ENCODE assay signal across 26 cellular contexts in the genomic region with DNA sequence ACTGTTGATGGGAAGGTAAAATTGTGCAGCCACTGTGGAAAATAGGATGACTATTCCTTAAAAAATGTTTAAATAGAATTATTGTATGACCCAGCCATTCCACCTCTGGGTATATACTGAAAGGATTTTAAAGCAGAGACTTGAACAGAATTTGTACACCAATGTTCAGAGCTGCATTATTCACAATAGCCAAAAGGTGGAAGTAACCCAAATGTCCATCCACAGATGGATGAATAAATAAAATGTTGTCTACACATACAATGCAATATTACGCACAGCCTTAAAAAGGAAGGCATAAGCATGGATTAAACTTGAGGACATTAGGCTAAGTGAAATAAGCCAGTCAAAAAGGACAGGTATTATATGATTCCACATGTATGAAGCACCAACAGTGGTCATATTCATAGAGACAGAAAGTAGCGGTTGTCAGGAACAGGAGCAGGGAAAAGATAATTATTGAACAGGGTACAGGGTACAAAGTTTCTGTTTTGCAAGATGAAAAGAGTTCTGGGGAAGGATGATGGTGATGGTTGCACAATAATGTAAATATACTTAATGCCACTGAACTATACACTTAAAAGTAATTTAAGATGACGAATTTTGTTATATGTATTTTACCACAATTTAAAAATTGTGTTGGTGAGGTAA. TPM values are rescaled to one million over a fixed set of nuclear protein-coding genes. Genes with fewer than 3 reads are reported as not detected.
DNase-seq lines count a peak whose midpoint lies in the region; ATAC-seq, FAIRE-seq and TF ChIP-seq lines count a peak whose summit lies in the region.
"Had no signal": no experiment of that assay in that cellular context is flagged by ENCODE, and none has a peak within 500 bp of the region (broad histone marks: within the 10 kb centered on the region; RNA-seq: fewer than 3 reads in every experiment).

No MANE protein-coding gene starts in this region.

- CTCF ChIA-PET in A549 (lab: Yijun Ruan, JAX) (interaction anchor here (1.0 kb wide), 1 partner anchor 49 kb away, joined by 4 read pairs; no protein-coding TSS in a partner anchor), WTC11 (lab: Charles Lee) (no interaction called here)

- 0 out of 3 replicates have a peak overlapping the region, but pooled peaks have one; percentile 4 for H3K4me2 ChIP-seq in A549
- H3K4me2 ChIP-seq: BLaER1 treated with 17β-estradiol and CSF1 and Interleukin-3, amounts not matched to agents 10 nM and 100 nM; GM23338 had no signal

- H3K4me3 Mint-ChIP-seq in WTC11 = no peak overlapping the region
- H3K4me3 Mint-ChIP-seq: CD14-positive monocyte; CD4-positive, alpha-beta T cell; GM23338; H9 had no signal

- H3K4me3 ChIP-seq in A549 (no peak overlapping the region), right lobe of liver (peak overlapping the region in 1 of 3 donors; percentile 1)
- H3K4me3 ChIP-seq: BLaER1 treated with 17β-estradiol and CSF1 and Interleukin-3, amounts not matched to agents 10 nM and 100 nM; GM23338 had no signal

- H3K27ac ChIP-seq in A549 (no peak overlapping the region), right lobe of liver (peak overlapping the region in 2 of 3 donors; percentile 71 to 93)
- H3K27ac ChIP-seq: 22Rv1; BLaER1 treated with 17β-estradiol and CSF1 and Interleukin-3, amounts not matched to agents 10 nM and 100 nM had no signal

- H3K4me1 Mint-ChIP-seq in WTC11 = no peaks in the 10 kb centered on the region
- H3K4me1 Mint-ChIP-seq: CD14-positive monocyte, GM23338, H9 had no signal

- POLR2A ChIA-PET in A549 (lab: Yijun Ruan, JAX) (no interaction called here), WTC11 (lab: Charles Lee) (no interaction called here)

- 55% methylated on average over 3 of the region's 3 CpGs for WGBS in A549 (ENCODE audit: missing lambda C conversion rate)
- WGBS in right lobe of liver (ENCODE audit: insufficient coverage, low coverage, low lambda C conversion rate, missing lambda C conversion rate) = 28% methylated on average over 3 of the region's 3 CpGs

- no peaks in the 10 kb centered on the region for H3K9me3 Mint-ChIP-seq in WTC11
- H3K9me3 Mint-ChIP-seq: CD4-positive, alpha-beta T cell; GM23338; H9 had no signal

- no peak for ATAC-seq in A549
- ATAC-seq in WTC11 = no peak
- ATAC-seq in left lobe of liver = peak; percentile 14
- peak; percentile 19 to 48 (median 22) for ATAC-seq in right lobe of liver
- no peak for ATAC-seq in GM18498 (IDR thresholded peaks at IDR 0.05; ENCODE audit: unreplicated experiment)
- ATAC-seq in GM21825 (IDR thresholded peaks at IDR 0.05; ENCODE audit: unreplicated experiment) = no peak
- ATAC-seq: GM23338, HCT116 had no signal

- intact Hi-C loops in right lobe of liver (cut with DNase I) = no loop called here

- no peak for TF ChIP-seq POLR2A in A549 (IDR thresholded peaks at IDR 0.05; ENCODE audit: low read length)
- TF ChIP-seq POLR2A in right lobe of liver (IDR thresholded peaks at IDR 0.05) = no peak

- TF ChIP-seq CTCF in A549 (IDR thresholded peaks at IDR 0.05) = no peak
- TF ChIP-seq CTCF in WTC11 (IDR thresholded peaks at IDR 0.05) = no peak
- TF ChIP-seq CTCF in right lobe of liver (IDR thresholded peaks at IDR 0.05) = peak in 2 of 4 donors; percentile 16 to 25

- no peak for FAIRE-seq in A549 (lab: Jason Lieb, UNC)
- FAIRE-seq: A204.1, GM12892, GM19239 had no signal

- H3K36me3 ChIP-seq in right lobe of liver = no peaks in the 10 kb centered on the region
- H3K36me3 ChIP-seq: BE2C; BLaER1 treated with 17β-estradiol and CSF1 and Interleukin-3, amounts not matched to agents 10 nM and 100 nM had no signal

- no peaks in the 10 kb centered on the region for H3K27me3 Mint-ChIP-seq in WTC11 (ENCODE audit: low read depth)

- H3K9me3 ChIP-seq in A549 = no peaks in the 10 kb centered on the region
- H3K9me3 ChIP-seq in right lobe of liver = no peaks in the 10 kb centered on the region
- H3K9me3 ChIP-seq: BE2C; BLaER1 treated with 17β-estradiol and CSF1 and Interleukin-3, amounts not matched to agents 10 nM and 100 nM had no signal

- no peaks in the 10 kb centered on the region for H3K27me3 ChIP-seq in right lobe of liver
- H3K27me3 ChIP-seq: BE2C; BLaER1 treated with 17β-estradiol and CSF1 and Interleukin-3, amounts not matched to agents 10 nM and 100 nM had no signal

- H3K27ac Mint-ChIP-seq in WTC11 = no peak overlapping the region
- H3K27ac Mint-ChIP-seq: CD14-positive monocyte; CD4-positive, alpha-beta T cell; GM23338; H9 had no signal

- no peak for TF ChIP-seq EP300 in A549 (IDR thresholded peaks at IDR 0.05)

- DNase-seq in A549 (ENCODE audit: low read depth in 1 of 2, low spot score in 1 of 2) (no peak), WTC11 (ENCODE audit: low spot score) (no peak), left lobe of liver (ENCODE audit: low spot score) (no peak), right lobe of liver (no peak), NCI-H1105 (lab: John Stamatoyannopoulos, UW) (no peak)
- no peak for DNase-seq in stimulated activated CD8-positive, alpha-beta memory T cell treated with anti-CD3 and anti-CD28 coated beads, Interleukin-4, amount 100 ng/mL, for 48 hours
- DNase-seq: ACHN; AML-193; BE2C; Calu3; CD4-positive, alpha-beta T cell; COR-L47; DMS53; DMS79 treated with DMSO at 0.1 percent for 48 hours; GF-D8; H9 had no signal

- no peak for TF ChIP-seq RAD21 in A549 (conservative IDR thresholded peaks at IDR 0.05 in 1 of 2, IDR thresholded peaks at IDR 0.05 in 1 of 2)

- H3K36me3 Mint-ChIP-seq in WTC11 = no peaks in the 10 kb centered on the region
- H3K36me3 Mint-ChIP-seq: CD14-positive monocyte had no signal

- H3K4me1 ChIP-seq in A549 (peaks cover 35% of the 10 kb centered on the region), right lobe of liver (peaks cover 0 to 46% (median 20%) of the 10 kb centered on the region in 4 donors)
- H3K4me1 ChIP-seq: BE2C had no signal

TF ChIP-seq in A549, 52 proteins besides CTCF, POLR2A, EP300 and RAD21:
- no peak for TF ChIP-seq MAZ (IDR thresholded peaks at IDR 0.05; ENCODE audit: borderline replicate concordance, low read depth, low read length)
- TF ChIP-seq CEBPB (IDR thresholded peaks at IDR 0.05) = peak in 1 of 2 experiments; percentile 24; a peak in 1 of 4 replicates

TF ChIP-seq in WTC11, 78 proteins besides CTCF, POLR2A, EP300 and RAD21:
- TF ChIP-seq MAX (CRISPR knock-in tag; IDR thresholded peaks at IDR 0.05) (no peak), ZNF671 (CRISPR knock-in tag; IDR thresholded peaks at IDR 0.05) (no peak), GABPB1 (CRISPR knock-in tag; IDR thresholded peaks at IDR 0.05) (peak; percentile 78)
- TF ChIP-seq, protein P1, sequence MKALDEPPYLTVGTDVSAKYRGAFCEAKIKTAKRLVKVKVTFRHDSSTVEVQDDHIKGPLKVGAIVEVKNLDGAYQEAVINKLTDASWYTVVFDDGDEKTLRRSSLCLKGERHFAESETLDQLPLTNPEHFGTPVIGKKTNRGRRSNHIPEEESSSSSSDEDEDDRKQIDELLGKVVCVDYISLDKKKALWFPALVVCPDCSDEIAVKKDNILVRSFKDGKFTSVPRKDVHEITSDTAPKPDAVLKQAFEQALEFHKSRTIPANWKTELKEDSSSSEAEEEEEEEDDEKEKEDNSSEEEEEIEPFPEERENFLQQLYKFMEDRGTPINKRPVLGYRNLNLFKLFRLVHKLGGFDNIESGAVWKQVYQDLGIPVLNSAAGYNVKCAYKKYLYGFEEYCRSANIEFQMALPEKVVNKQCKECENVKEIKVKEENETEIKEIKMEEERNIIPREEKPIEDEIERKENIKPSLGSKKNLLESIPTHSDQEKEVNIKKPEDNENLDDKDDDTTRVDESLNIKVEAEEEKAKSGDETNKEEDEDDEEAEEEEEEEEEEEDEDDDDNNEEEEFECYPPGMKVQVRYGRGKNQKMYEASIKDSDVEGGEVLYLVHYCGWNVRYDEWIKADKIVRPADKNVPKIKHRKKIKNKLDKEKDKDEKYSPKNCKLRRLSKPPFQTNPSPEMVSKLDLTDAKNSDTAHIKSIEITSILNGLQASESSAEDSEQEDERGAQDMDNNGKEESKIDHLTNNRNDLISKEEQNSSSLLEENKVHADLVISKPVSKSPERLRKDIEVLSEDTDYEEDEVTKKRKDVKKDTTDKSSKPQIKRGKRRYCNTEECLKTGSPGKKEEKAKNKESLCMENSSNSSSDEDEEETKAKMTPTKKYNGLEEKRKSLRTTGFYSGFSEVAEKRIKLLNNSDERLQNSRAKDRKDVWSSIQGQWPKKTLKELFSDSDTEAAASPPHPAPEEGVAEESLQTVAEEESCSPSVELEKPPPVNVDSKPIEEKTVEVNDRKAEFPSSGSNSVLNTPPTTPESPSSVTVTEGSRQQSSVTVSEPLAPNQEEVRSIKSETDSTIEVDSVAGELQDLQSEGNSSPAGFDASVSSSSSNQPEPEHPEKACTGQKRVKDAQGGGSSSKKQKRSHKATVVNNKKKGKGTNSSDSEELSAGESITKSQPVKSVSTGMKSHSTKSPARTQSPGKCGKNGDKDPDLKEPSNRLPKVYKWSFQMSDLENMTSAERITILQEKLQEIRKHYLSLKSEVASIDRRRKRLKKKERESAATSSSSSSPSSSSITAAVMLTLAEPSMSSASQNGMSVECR (CRISPR knock-in tag; IDR thresholded peaks at IDR 0.05; ENCODE audit: borderline replicate concordance) = no peak

RNA-seq across cellular contexts. Expression of gene EVA1A, which starts 39.4 kb away (rescaled TPM):
- 2.5 TPM in 2 replicates for polyA plus RNA-seq in A549 (2011; rRNA removed)
- polyA plus RNA-seq in A549 (2012; cell fraction: cytosol; rRNA removed) = 4.1 and 5.0 TPM in 2 replicates
- polyA plus RNA-seq in A549 (2012; cell fraction: nucleus; rRNA removed) = 4.4 and 5.9 TPM in 2 replicates
- polyA plus RNA-seq in A549 (2017; fragmentation: RNase III; extraction: RNeasy Plus Mini Kit Qiagen cat#74134 plus additional on column Dnase treatment) = 13.5 to 19.0 TPM (median 16.1 TPM) in 3 replicates
- 3.5 and 4.0 TPM in 2 replicates for polyA minus RNA-seq in A549 (2011; rRNA and poly(A)+ RNA removed)
- total RNA-seq in WTC11 (2021) = 3.2 to 4.1 TPM (median 3.3 TPM) in 3 replicates
- total RNA-seq in left lobe of liver = 84.3 TPM
- total RNA-seq in right lobe of liver = 100 to 1,000 TPM in 2 of 6 experiments, 10 to 100 TPM in 4; 30.6 to 125 (median 74.5) TPM
- total RNA-seq: Calu3; CD4-positive, alpha-beta T cell had no signal
- polyA plus RNA-seq: CD14-positive monocyte had no signal

Comparison
In these comparisons a context has a peak if more than half of its experiments do, and no peak if none do; other contexts are left out.
1. ATAC-seq: peak in left lobe of liver (single experiment) and right lobe of liver (4 of 4); none in A549 (0 of 2), WTC11 (single experiment), GM18498 (single experiment) and GM21825 (single experiment).
2. H3K27ac ChIP-seq: peak in right lobe of liver (2 of 3); none in A549 (0 of 2).